8 cellular contexts compared by ENCODE assay signal in genomic region chr12:102958073-102958829, GRCh38. TPM values are rescaled to one million over a fixed set of nuclear protein-coding genes. Genes with fewer than 3 reads are reported as not detected.
DNase-seq lines count a peak whose midpoint lies in the region; ATAC-seq and TF ChIP-seq lines count a peak whose summit lies in the region.

No MANE protein-coding gene starts in this region.

- H3K36me3 ChIP-seq in Caco-2 (ENCODE audit: control insufficient read depth, insufficient read depth, low read length), result no peaks in the 10 kb centered on the region
- H3K36me3 ChIP-seq in kidney epithelial cell (ENCODE audit: control insufficient read depth, insufficient read depth, low read length), result no peaks in the 10 kb centered on the region
- H3K36me3 ChIP-seq in thyroid gland, result no peaks in the 10 kb centered on the region

- H3K4me1 ChIP-seq in Caco-2 (no peaks in the 10 kb centered on the region), thyroid gland (peaks cover 13 to 26% of the 10 kb centered on the region in 2 donors)

- H3K9me3 Mint-ChIP-seq in Caco-2 (ENCODE audit: unreplicated experiment), result no peaks in the 10 kb centered on the region

- no peaks in the 10 kb centered on the region for H3K4me1 Mint-ChIP-seq in Caco-2 (ENCODE audit: low read depth, unreplicated experiment)

- peaks cover 44% of the 10 kb centered on the region for H3K27me3 Mint-ChIP-seq in Caco-2 (ENCODE audit: insufficient read depth, unreplicated experiment)

- H3K4me3 Mint-ChIP-seq in Caco-2 (ENCODE audit: unreplicated experiment), result peak overlapping the region; percentile 70

- POLR2A ChIA-PET in Caco-2 (lab: Charles Lee), result no interaction called here

- no TSS peak for BruUV-seq in Caco-2 (replicated peaks; lab: Mats Ljungman, UMichigan)

- DNase-seq in Caco-2, result no peak
- DNase-seq in amniotic epithelial cell (ENCODE audit: low read depth), result peak; percentile 4
- DNase-seq in kidney epithelial cell (ENCODE audit: low read depth), result no peak
- DNase-seq in thyroid gland, result peak; percentile 39 to 50
- no peak for DNase-seq in AG08396 (ENCODE audit: low spot score)
- no peak for DNase-seq in NCI-H526 treated with DMSO at 0.1 percent for 48 hours (lab: John Stamatoyannopoulos, UW)

- 2 to 3% methylated on average over 33 to 80 of the region's 83 CpGs for WGBS in thyroid gland, 2 donors

- peaks cover 6% of the 10 kb centered on the region for H3K27me3 ChIP-seq in Caco-2 (replicated peaks; ENCODE audit: control insufficient read depth, insufficient read depth, low read length)
- peaks cover 77% of the 10 kb centered on the region for H3K27me3 ChIP-seq in kidney epithelial cell (ENCODE audit: control insufficient read depth, insufficient read depth, low read length)
- H3K27me3 ChIP-seq in thyroid gland, result peaks cover 28% of the 10 kb centered on the region

- H3K9me3 ChIP-seq in Caco-2 (no peaks in the 10 kb centered on the region), thyroid gland (no peaks in the 10 kb centered on the region)

- ATAC-seq in GM19025 (IDR thresholded peaks at IDR 0.05; ENCODE audit: low read depth, unreplicated experiment) (peak; percentile 68), HG03354 (IDR thresholded peaks at IDR 0.05; ENCODE audit: poor library complexity, severe bottlenecking, unreplicated experiment) (peak; percentile 60)

- TF ChIP-seq CTCF in Caco-2 (IDR thresholded peaks at IDR 0.05; ENCODE audit: insufficient read depth in 1 of 2, low read depth in 1 of 2, low read length in 1 of 2, severe bottlenecking in 1 of 2, unreplicated experiment in 1 of 2) (no peak), kidney epithelial cell (IDR thresholded peaks at IDR 0.05; ENCODE audit: insufficient read depth, low read length, poor library complexity, severe bottlenecking) (no peak), thyroid gland (IDR thresholded peaks at IDR 0.05) (no peak)

- no peak overlapping the region for H3K27ac ChIP-seq in thyroid gland

- CTCF ChIA-PET in Caco-2 (lab: Charles Lee), result no interaction called here

- no peak for TF ChIP-seq POLR2A in thyroid gland (IDR thresholded peaks at IDR 0.05)

- no peak overlapping the region for H3K27ac Mint-ChIP-seq in Caco-2 (ENCODE audit: unreplicated experiment)

- H3K36me3 Mint-ChIP-seq in Caco-2 (ENCODE audit: insufficient read depth, unreplicated experiment), result no peaks in the 10 kb centered on the region

- H3K4me3 ChIP-seq in Caco-2 (ENCODE audit: low read depth, low read length), result peak overlapping the region; percentile 24
- H3K4me3 ChIP-seq in kidney epithelial cell (ENCODE audit: low read depth, low read length), result peak overlapping the region; percentile 19
- no peak overlapping the region for H3K4me3 ChIP-seq in thyroid gland (replicated peaks in 1 of 3)

- intact Hi-C loops in Caco-2 (cut with micrococcal nuclease; ENCODE audit: unreplicated experiment) (loop anchor here (10.0 kb wide), 1 partner anchor 447 kb away; no protein-coding TSS in a partner anchor), thyroid gland (cut with DNase I) (loop anchor here (10.0 kb wide), 1 partner anchor 587 kb away; no protein-coding TSS in a partner anchor)

RNA-seq across cellular contexts. Expression of gene ASCL1, which starts 0.8 kb away (rescaled TPM):
- not detected in 2 replicates for total RNA-seq in Caco-2 (2022)
- total RNA-seq in kidney epithelial cell, result 0.07 TPM in 1 of 2 replicates, not detected in the other
- total RNA-seq in thyroid gland, result 1 to 10 TPM in 1 of 4 donors, under 1 TPM in 2, not detected in 1; 0.13 to 1.7 (median 0.49) TPM

RNA-seq across cellular contexts. Expression of gene PAH, which starts 41.2 kb away (rescaled TPM):
- total RNA-seq in Caco-2 (2022) (5.1 and 5.8 TPM in 2 replicates), kidney epithelial cell (1.1 TPM in 1 of 2 replicates, not detected in the other), thyroid gland (1 to 10 TPM in 1 of 4 donors, under 1 TPM in 2, not detected in 1; 0.58 to 1.2 (median 0.63) TPM)

Comparison
In these comparisons a context has a peak if more than half of its experiments do, and no peak if none do; other contexts are left out.
1. DNase-seq: peak in amniotic epithelial cell (single experiment) and thyroid gland (2 of 2); none in Caco-2 (0 of 2), kidney epithelial cell (single experiment), AG08396 (single experiment) and NCI-H526 treated with DMSO at 0.1 percent for 48 hours (single experiment).
2. H3K4me3 ChIP-seq: peak in Caco-2 (single experiment) and kidney epithelial cell (single experiment); none in thyroid gland (0 of 3).